In genomic region chr17:1123397-1124237, GRCh38 we compare ENCODE assay signal across 8 cellular contexts. TPM values are rescaled to one million over a fixed set of nuclear protein-coding genes. Genes with fewer than 3 reads are reported as not detected.
DNase-seq lines count a peak whose midpoint lies in the region; ATAC-seq and TF ChIP-seq lines count a peak whose summit lies in the region.

No MANE protein-coding gene starts in this region.

- no peaks in the 10 kb centered on the region for H3K27me3 Mint-ChIP-seq in stimulated activated memory B cell treated with anti-CD40 and anti-IgM and Interleukin-4, amounts not matched to agents 10 μg/mL and 1 μg/mL and 100 μg/mL, for 72 hours
- H3K27me3 Mint-ChIP-seq in HFFc6 (ENCODE audit: insufficient read depth) = peaks cover 14% of the 10 kb centered on the region
- peaks cover 2% of the 10 kb centered on the region for H3K27me3 Mint-ChIP-seq in T-helper 2 cell treated with Interferon-gamma antibody and Interleukin-4, amounts not matched to agents 5 μg/mL and 100 μg/mL, for 36 hours (ENCODE audit: low read depth)

- no peak for TF ChIP-seq CTCF in dorsolateral prefrontal cortex (IDR thresholded peaks at IDR 0.05 in 54 of 56, conservative IDR thresholded peaks at IDR 0.05 in 2 of 56; ENCODE audit: low read depth in 1 of 56, partially characterized antibody in 56 of 56)
- TF ChIP-seq CTCF in HFFc6 (IDR thresholded peaks at IDR 0.05) = no peak

- no peak overlapping the region for H3K27ac Mint-ChIP-seq in stimulated activated memory B cell treated with anti-CD40 and anti-IgM and Interleukin-4, amounts not matched to agents 10 μg/mL and 1 μg/mL and 100 μg/mL, for 72 hours
- no peak overlapping the region for H3K27ac Mint-ChIP-seq in HFFc6
- H3K27ac Mint-ChIP-seq in T-helper 2 cell treated with Interferon-gamma antibody and Interleukin-4, amounts not matched to agents 5 μg/mL and 100 μg/mL, for 36 hours = no peak overlapping the region

- peak; percentile 70 to 93 (median 83) for DNase-seq in NCI-H1417 (lab: John Stamatoyannopoulos, UW)
- DNase-seq in NCI-H1417 treated with DMSO at 0.1 percent for 48 hours (lab: John Stamatoyannopoulos, UW) = no peak
- DNase-seq in NCI-H2107 (lab: John Stamatoyannopoulos, UW) = peak; percentile 17
- DNase-seq in dorsolateral prefrontal cortex = no peak
- DNase-seq in HFFc6 = no peak
- DNase-seq in T-helper 2 cell treated with Interferon-gamma antibody and Interleukin-4, amounts not matched to agents 5 μg/mL and 100 μg/mL, for 36 hours (ENCODE audit: low spot score) = no peak

- H3K9me3 Mint-ChIP-seq in stimulated activated memory B cell treated with anti-CD40 and anti-IgM and Interleukin-4, amounts not matched to agents 10 μg/mL and 1 μg/mL and 100 μg/mL, for 72 hours = no peaks in the 10 kb centered on the region
- H3K9me3 Mint-ChIP-seq in HFFc6 = no peaks in the 10 kb centered on the region; the same call in 1 of the 2 replicates
- no peaks in the 10 kb centered on the region for H3K9me3 Mint-ChIP-seq in T-helper 2 cell treated with Interferon-gamma antibody and Interleukin-4, amounts not matched to agents 5 μg/mL and 100 μg/mL, for 36 hours

- peaks cover 16% of the 10 kb centered on the region for H3K36me3 Mint-ChIP-seq in stimulated activated memory B cell treated with anti-CD40 and anti-IgM and Interleukin-4, amounts not matched to agents 10 μg/mL and 1 μg/mL and 100 μg/mL, for 72 hours
- H3K36me3 Mint-ChIP-seq in HFFc6 (ENCODE audit: low read depth) = no peaks in the 10 kb centered on the region
- no peaks in the 10 kb centered on the region for H3K36me3 Mint-ChIP-seq in T-helper 2 cell treated with Interferon-gamma antibody and Interleukin-4, amounts not matched to agents 5 μg/mL and 100 μg/mL, for 36 hours (ENCODE audit: low read depth)

- peak overlapping the region in 53 of 59 donors; percentile 7 to 88 (median 74) for H3K27ac ChIP-seq in dorsolateral prefrontal cortex

- H3K4me1 Mint-ChIP-seq in stimulated activated memory B cell treated with anti-CD40 and anti-IgM and Interleukin-4, amounts not matched to agents 10 μg/mL and 1 μg/mL and 100 μg/mL, for 72 hours = peaks cover 14% of the 10 kb centered on the region
- H3K4me1 Mint-ChIP-seq in HFFc6 (ENCODE audit: low read depth) = no peaks in the 10 kb centered on the region
- H3K4me1 Mint-ChIP-seq in T-helper 2 cell treated with Interferon-gamma antibody and Interleukin-4, amounts not matched to agents 5 μg/mL and 100 μg/mL, for 36 hours (ENCODE audit: low read depth) = peaks cover 9% of the 10 kb centered on the region

- intact Hi-C loops in dorsolateral prefrontal cortex (cut with DNase I) = loop anchor here (1.0 to 2.0 kb wide), 2 partner anchors 63 to 64 kb away; no protein-coding TSS in a partner anchor

- peak; percentile 17 for ATAC-seq in stimulated activated memory B cell treated with anti-CD40 and anti-IgM and Interleukin-4, amounts not matched to agents 10 μg/mL and 1 μg/mL and 100 μg/mL, for 72 hours
- no peak for ATAC-seq in activated CD4-positive, CD25-positive, alpha-beta regulatory T cell treated with anti-CD3 and anti-CD28 coated beads, Interleukin-2, amount 50 U/mL, for 24 hours

- no peak overlapping the region for H3K4me3 Mint-ChIP-seq in stimulated activated memory B cell treated with anti-CD40 and anti-IgM and Interleukin-4, amounts not matched to agents 10 μg/mL and 1 μg/mL and 100 μg/mL, for 72 hours
- H3K4me3 Mint-ChIP-seq in HFFc6 = no peak overlapping the region
- H3K4me3 Mint-ChIP-seq in T-helper 2 cell treated with Interferon-gamma antibody and Interleukin-4, amounts not matched to agents 5 μg/mL and 100 μg/mL, for 36 hours = no peak overlapping the region

- peak overlapping the region in 52 of 59 donors; percentile 1 to 63 (median 40) for H3K4me3 ChIP-seq in dorsolateral prefrontal cortex

- peaks cover 0 to 22% (median 0%) of the 10 kb centered on the region in 45 donors for H3K27me3 ChIP-seq in dorsolateral prefrontal cortex

RNA-seq across cellular contexts. Expression of gene ABR, which starts 56.2 kb away (rescaled TPM):
- total RNA-seq in dorsolateral prefrontal cortex = 100 to 1,000 TPM; 259 to 675 (median 435) TPM
- total RNA-seq in HFFc6 (2021; fragmentation: NEBNext Ultra II Directional; extraction: Animal tissue kit (Norgen Biotek cat#: 25700)) = 10 to 100 TPM; 49.3 to 58.4 (median 54.4) TPM

Comparison
In these comparisons a context has a peak if more than half of its experiments do, and no peak if none do; other contexts are left out.
1. DNase-seq: peak in NCI-H1417 (3 of 3) and NCI-H2107 (single experiment); none in NCI-H1417 treated with DMSO at 0.1 percent for 48 hours (single experiment), dorsolateral prefrontal cortex (0 of 10), HFFc6 (single experiment) and T-helper 2 cell treated with Interferon-gamma antibody and Interleukin-4, amounts not matched to agents 5 μg/mL and 100 μg/mL, for 36 hours (single experiment).
2. RNA of gene ABR, which starts 56.2 kb away (total RNA-seq): 259 to 675 TPM in dorsolateral prefrontal cortex; 49.3 to 58.4 TPM in HFFc6; every median in the first group is over 4 times any median in the second.